14 cellular contexts compared by ENCODE assay signal in genomic region chr1:53740621-53741105, GRCh38. TPM values are rescaled to one million over a fixed set of nuclear protein-coding genes. Genes with fewer than 3 reads are reported as not detected.
A peak's percentile ranks its signal among the peaks of the same experiment; 100 is the strongest.
DNase-seq lines count a peak whose midpoint lies in the region; ATAC-seq and TF ChIP-seq lines count a peak whose summit lies in the region.
"Had no signal": no experiment of that assay in that cellular context is flagged by ENCODE, and none has a peak within 500 bp of the region (broad histone marks: within the 10 kb centered on the region; RNA-seq: fewer than 3 reads in every experiment).

No MANE protein-coding gene starts in this region.

- intact Hi-C loops in Right ventricle myocardium inferior (cut with DNase I) = no loop called here

- TF ChIP-seq CTCF in foreskin fibroblast (IDR thresholded peaks at IDR 0.05; ENCODE audit: low read depth, low read length) = no peak

- no peak for ATAC-seq in Right ventricle myocardium inferior
- no peak for ATAC-seq in HG02885 (IDR thresholded peaks at IDR 0.05; ENCODE audit: poor library complexity, unreplicated experiment)

- peak overlapping the region; percentile 30 for H2AFZ ChIP-seq in ACC112 (ENCODE audit: low read length, unreplicated experiment)

- H3K27me3 ChIP-seq in ACC112 (ENCODE audit: insufficient read depth, low read length) = no peaks in the 10 kb centered on the region
- H3K27me3 ChIP-seq: vagina had no signal

- peaks cover 3% of the 10 kb centered on the region; the same call in 1 of the 2 replicates for H3K36me3 ChIP-seq in ACC112 (ENCODE audit: insufficient read depth, low read length)
- H3K36me3 ChIP-seq: vagina had no signal

- DNase-seq in EL (peak; percentile 87), T1000 (lab: John Stamatoyannopoulos, UW) (peak; percentile 45), foreskin fibroblast (peak; percentile 83 to 85), Right ventricle myocardium inferior (ENCODE audit: missing footprints) (no peak), DMS79 (lab: John Stamatoyannopoulos, UW) (no peak), NK-92 (lab: John Stamatoyannopoulos, UW; ENCODE audit: unreplicated experiment) (no peak)
- DNase-seq: NCI-H1105 treated with DMSO at 0.1 percent for 48 hours; SHP77 treated with DMSO at 0.1 percent for 48 hours; stimulated activated CD4-positive, alpha-beta T cell treated with anti-CD3 and anti-CD28 coated beads, Interleukin-15, amount 100 ng/mL, for 24 hours had no signal

- H3K27ac ChIP-seq in ACC112 (ENCODE audit: low read depth, low read length) = peak overlapping the region; percentile 84
- H3K27ac ChIP-seq: vagina had no signal

- peak overlapping the region; percentile 88; the same call in 1 of the 2 replicates for H3K4me3 ChIP-seq in ACC112 (ENCODE audit: low read depth, low read length)
- peak overlapping the region in 1 of 2 donors; percentile 24 for H3K4me3 ChIP-seq in foreskin fibroblast (ENCODE audit: low read depth in 1 of 2, low read length in 2 of 2)
- H3K4me3 ChIP-seq: vagina had no signal

- H3K79me2 ChIP-seq in ACC112 (ENCODE audit: control insufficient read depth, insufficient read depth, low read length, unreplicated experiment) = peaks cover 18% of the 10 kb centered on the region

- H3K4me1 ChIP-seq in ACC112 (ENCODE audit: control insufficient read depth, insufficient read depth, low read length, unreplicated experiment) = peaks cover 30% of the 10 kb centered on the region

RNA-seq across cellular contexts. Expression of gene GLIS1, which starts 1.7 kb away (rescaled TPM):
- not detected for total RNA-seq in Right ventricle myocardium inferior
- total RNA-seq: frontal cortex, HT-29 had no signal

Comparison
In these comparisons a context has a peak if more than half of its experiments do, and no peak if none do; other contexts are left out.
1. DNase-seq: peak in EL (single experiment), T1000 (single experiment) and foreskin fibroblast (2 of 2); none in Right ventricle myocardium inferior (single experiment), DMS79 (single experiment) and NK-92 (single experiment).